24 cellular contexts compared by ENCODE assay signal in genomic region chr14:76990084-76990483, GRCh38. TPM values are rescaled to one million over a fixed set of nuclear protein-coding genes. Genes with fewer than 3 reads are reported as not detected.
DNase-seq lines count a peak whose midpoint lies in the region; ATAC-seq and TF ChIP-seq lines count a peak whose summit lies in the region.
"Had no signal": no experiment of that assay in that cellular context is flagged by ENCODE, and none has a peak within 500 bp of the region (broad histone marks: within the 10 kb centered on the region; RNA-seq: fewer than 3 reads in every experiment).

No MANE protein-coding gene starts in this region.

- H3K9me3 Mint-ChIP-seq in activated T-cell treated with anti-CD3 and anti-CD28 coated beads, Interleukin-2, amount 50 U/mL, for 24 hours: no peaks in the 10 kb centered on the region
- H3K9me3 Mint-ChIP-seq in activated naive CD8-positive, alpha-beta T cell treated with anti-CD3 and anti-CD28 coated beads, Interleukin-2, amount 10 ng/mL, durations not matched to agents 7 days and 5 days: peaks cover 1% of the 10 kb centered on the region
- no peaks in the 10 kb centered on the region for H3K9me3 Mint-ChIP-seq in activated naive CD8-positive, alpha-beta T cell treated with anti-CD3 and anti-CD28 coated beads for 36 hours
- peaks cover 8% of the 10 kb centered on the region for H3K9me3 Mint-ChIP-seq in glutamatergic neuron (ENCODE audit: unreplicated experiment)
- H3K9me3 Mint-ChIP-seq: CD4-positive, alpha-beta T cell; CD8-positive, alpha-beta memory T cell; GM23338; H9; HFFc6 had no signal

- in situ Hi-C loops in Panc1 (cut with HindIII; ENCODE audit: low pct_unique_long_range_greater_than_20kb, low sequenced_read_pairs): no loop called here

- H3K36me3 Mint-ChIP-seq in activated T-cell treated with anti-CD3 and anti-CD28 coated beads, Interleukin-2, amount 50 U/mL, for 24 hours (ENCODE audit: low read depth): no peaks in the 10 kb centered on the region
- H3K36me3 Mint-ChIP-seq in activated naive CD8-positive, alpha-beta T cell treated with anti-CD3 and anti-CD28 coated beads, Interleukin-2, amount 10 ng/mL, durations not matched to agents 7 days and 5 days: peaks cover 1% of the 10 kb centered on the region
- H3K36me3 Mint-ChIP-seq in activated naive CD8-positive, alpha-beta T cell treated with anti-CD3 and anti-CD28 coated beads for 36 hours: no peaks in the 10 kb centered on the region
- H3K36me3 Mint-ChIP-seq in glutamatergic neuron (ENCODE audit: unreplicated experiment): no peaks in the 10 kb centered on the region
- H3K36me3 Mint-ChIP-seq: CD14-positive monocyte; CD8-positive, alpha-beta memory T cell had no signal

- no peak overlapping the region for H3K4me3 Mint-ChIP-seq in activated T-cell treated with anti-CD3 and anti-CD28 coated beads, Interleukin-2, amount 50 U/mL, for 24 hours
- no peak overlapping the region for H3K4me3 Mint-ChIP-seq in activated naive CD8-positive, alpha-beta T cell treated with anti-CD3 and anti-CD28 coated beads, Interleukin-2, amount 10 ng/mL, durations not matched to agents 7 days and 5 days
- H3K4me3 Mint-ChIP-seq in activated naive CD8-positive, alpha-beta T cell treated with anti-CD3 and anti-CD28 coated beads for 36 hours: no peak overlapping the region
- no peak overlapping the region for H3K4me3 Mint-ChIP-seq in glutamatergic neuron (ENCODE audit: unreplicated experiment)
- H3K4me3 Mint-ChIP-seq: CD14-positive monocyte; CD4-positive, alpha-beta T cell; CD8-positive, alpha-beta memory T cell; GM23338; H9; HFFc6 had no signal

- no peaks in the 10 kb centered on the region for H3K36me3 ChIP-seq in Panc1 (ENCODE audit: control insufficient read depth, insufficient read depth, low read length)
- H3K36me3 ChIP-seq: BE2C; BLaER1 treated with 17β-estradiol and CSF1 and Interleukin-3, amounts not matched to agents 10 nM and 100 nM had no signal

- no TSS peak for BruUV-seq in Panc1 (replicated peaks; lab: Mats Ljungman, UMichigan)

- POLR2A ChIA-PET in activated naive CD8-positive, alpha-beta T cell treated with anti-CD3 and anti-CD28 coated beads, Interleukin-2, amount 10 ng/mL, durations not matched to agents 7 days and 5 days (lab: Charles Lee): no interaction called here
- POLR2A ChIA-PET in Panc1 (lab: Charles Lee): no interaction called here

- no peaks in the 10 kb centered on the region for H3K27me3 ChIP-seq in Panc1 (ENCODE audit: control insufficient read depth, insufficient read depth, low read length)
- H3K27me3 ChIP-seq: BE2C; BLaER1 treated with 17β-estradiol and CSF1 and Interleukin-3, amounts not matched to agents 10 nM and 100 nM had no signal

- H3K4me1 ChIP-seq in Panc1 (ENCODE audit: control insufficient read depth, insufficient read depth, low read length): peaks cover 5% of the 10 kb centered on the region

- TF ChIP-seq CTCF in Panc1 (IDR thresholded peaks at IDR 0.05) (no peak), glutamatergic neuron (IDR thresholded peaks at IDR 0.05; ENCODE audit: partially characterized antibody, unreplicated experiment) (no peak)

- H3K27me3 Mint-ChIP-seq in activated T-cell treated with anti-CD3 and anti-CD28 coated beads, Interleukin-2, amount 50 U/mL, for 24 hours: no peaks in the 10 kb centered on the region
- H3K27me3 Mint-ChIP-seq in activated naive CD8-positive, alpha-beta T cell treated with anti-CD3 and anti-CD28 coated beads, Interleukin-2, amount 10 ng/mL, durations not matched to agents 7 days and 5 days: no peaks in the 10 kb centered on the region
- no peaks in the 10 kb centered on the region for H3K27me3 Mint-ChIP-seq in activated naive CD8-positive, alpha-beta T cell treated with anti-CD3 and anti-CD28 coated beads for 36 hours
- H3K27me3 Mint-ChIP-seq in glutamatergic neuron (ENCODE audit: unreplicated experiment): peaks cover 1% of the 10 kb centered on the region
- H3K27me3 Mint-ChIP-seq: CD4-positive, alpha-beta T cell; CD8-positive, alpha-beta memory T cell had no signal

- H3K4me3 ChIP-seq in Panc1 (ENCODE audit: low read depth in 2 of 2, low read length in 2 of 2): no peak overlapping the region
- H3K4me3 ChIP-seq: A549; BLaER1 treated with 17β-estradiol and CSF1 and Interleukin-3, amounts not matched to agents 10 nM and 100 nM; GM23338 had no signal

- peak overlapping the region; percentile 20 for H3K27ac Mint-ChIP-seq in activated T-cell treated with anti-CD3 and anti-CD28 coated beads, Interleukin-2, amount 50 U/mL, for 24 hours
- H3K27ac Mint-ChIP-seq in activated naive CD8-positive, alpha-beta T cell treated with anti-CD3 and anti-CD28 coated beads, Interleukin-2, amount 10 ng/mL, durations not matched to agents 7 days and 5 days: peak overlapping the region; percentile 5
- no peak overlapping the region for H3K27ac Mint-ChIP-seq in activated naive CD8-positive, alpha-beta T cell treated with anti-CD3 and anti-CD28 coated beads for 36 hours
- peak overlapping the region; percentile 22 for H3K27ac Mint-ChIP-seq in glutamatergic neuron (ENCODE audit: unreplicated experiment)
- H3K27ac Mint-ChIP-seq: CD4-positive, alpha-beta T cell; GM23338; HFFc6 had no signal

- peaks cover 22% of the 10 kb centered on the region for H3K4me1 Mint-ChIP-seq in activated T-cell treated with anti-CD3 and anti-CD28 coated beads, Interleukin-2, amount 50 U/mL, for 24 hours (ENCODE audit: low read depth)
- peaks cover 16% of the 10 kb centered on the region for H3K4me1 Mint-ChIP-seq in activated naive CD8-positive, alpha-beta T cell treated with anti-CD3 and anti-CD28 coated beads, Interleukin-2, amount 10 ng/mL, durations not matched to agents 7 days and 5 days
- peaks cover 19% of the 10 kb centered on the region for H3K4me1 Mint-ChIP-seq in activated naive CD8-positive, alpha-beta T cell treated with anti-CD3 and anti-CD28 coated beads for 36 hours
- H3K4me1 Mint-ChIP-seq in glutamatergic neuron (ENCODE audit: low read depth, unreplicated experiment): peaks cover 11% of the 10 kb centered on the region
- H3K4me1 Mint-ChIP-seq: CD14-positive monocyte had no signal

- no peak for DNase-seq in activated T-cell treated with anti-CD3 and anti-CD28 coated beads, Interleukin-2, amount 50 U/mL, for 24 hours
- no peak for DNase-seq in activated T-cell treated with anti-CD3 and anti-CD28 coated beads, Interleukin-2, amount 50 U/mL, for 1 hour
- DNase-seq in activated naive CD8-positive, alpha-beta T cell treated with anti-CD3 and anti-CD28 coated beads, Interleukin-2, amount 10 ng/mL, durations not matched to agents 7 days and 5 days: no peak
- no peak for DNase-seq in activated naive CD8-positive, alpha-beta T cell treated with anti-CD3 and anti-CD28 coated beads for 36 hours
- DNase-seq in Panc1 (ENCODE audit: low read depth, low spot score) (no peak), glutamatergic neuron (no peak), DMS153 treated with DMSO at 0.1 percent for 48 hours (lab: John Stamatoyannopoulos, UW; ENCODE audit: unreplicated experiment) (no peak)
- DNase-seq: 8988T; ACHN; AML-193; BE2C; CD4-positive, alpha-beta T cell; CD8-positive, alpha-beta memory T cell; DMS 273 treated with DMSO at 0.1 percent for 48 hours; DMS53; DMS79 treated with DMSO at 0.1 percent for 48 hours; GF-D8; H9; HFFc6 had no signal

- CTCF ChIA-PET in Panc1 (lab: Charles Lee): no interaction called here

- H3K27ac ChIP-seq in Panc1 (ENCODE audit: low read length): peak overlapping the region; percentile 34; the same call in 1 of the 2 replicates
- H3K27ac ChIP-seq: A549; BLaER1 treated with 17β-estradiol and CSF1 and Interleukin-3, amounts not matched to agents 10 nM and 100 nM had no signal

- H3K9me3 ChIP-seq in Panc1 (ENCODE audit: control insufficient read depth, insufficient read depth, low read depth, low read length): no peaks in the 10 kb centered on the region
- H3K9me3 ChIP-seq: A549, BE2C had no signal

- intact Hi-C loops in Panc1 (cut with micrococcal nuclease; ENCODE audit: unreplicated experiment): no loop called here

- no peak for ATAC-seq in activated naive CD8-positive, alpha-beta T cell treated with anti-CD3 and anti-CD28 coated beads, Interleukin-2, amount 10 ng/mL, durations not matched to agents 7 days and 5 days (ENCODE audit: low read depth)
- ATAC-seq in Panc1: no peak
- ATAC-seq: A549, GM23338, HCT116 had no signal

RNA-seq across cellular contexts. Expression of gene IRF2BPL, which starts 38.4 kb away (rescaled TPM):
- 10 to 100 TPM; 38.5 to 41.0 TPM for total RNA-seq in activated naive CD8-positive, alpha-beta T cell treated with anti-CD3 and anti-CD28 coated beads, Interleukin-2, amount 10 ng/mL, durations not matched to agents 7 days and 5 days
- 10 to 100 TPM; 34.8 to 36.2 TPM for total RNA-seq in activated naive CD8-positive, alpha-beta T cell treated with anti-CD3 and anti-CD28 coated beads for 36 hours
- total RNA-seq in Panc1 (2021; ENCODE audit: unreplicated experiment) (83.3 TPM), glutamatergic neuron (ENCODE audit: unreplicated experiment) (23.3 TPM)
- polyA plus RNA-seq in Panc1 (2012; ENCODE audit: insufficient read length): 118 TPM
